In genomic region chr20:48695738-48696137, GRCh38 we compare ENCODE assay signal across 27 cellular contexts.
DNase-seq lines count a peak whose midpoint lies in the region; ATAC-seq and TF ChIP-seq lines count a peak whose summit lies in the region.
"Had no signal": no experiment of that assay in that cellular context is flagged by ENCODE, and none has a peak within 500 bp of the region (broad histone marks: within the 10 kb centered on the region; RNA-seq: fewer than 3 reads in every experiment).

No MANE protein-coding gene starts in this region.

- H3K9me3 ChIP-seq in SK-N-SH (no peaks in the 10 kb centered on the region), SK-N-MC (ENCODE audit: low read depth, low read length) (no peaks in the 10 kb centered on the region), neutrophil (no peaks in the 10 kb centered on the region)
- H3K9me3 ChIP-seq in CD8-positive, alpha-beta memory T cell (ENCODE audit: low read length) = no peaks in the 10 kb centered on the region
- H3K9me3 ChIP-seq: BE2C had no signal

- no peak overlapping the region for H3K4me3 Mint-ChIP-seq in CD8-positive, alpha-beta memory T cell
- H3K4me3 Mint-ChIP-seq: CD14-positive monocyte had no signal

- ATAC-seq in SK-N-SH treated with all-trans-retinoic acid at 6 μM for 48 hours = no peak
- no peak for ATAC-seq in HG02588 (IDR thresholded peaks at IDR 0.05; ENCODE audit: unreplicated experiment)
- ATAC-seq: Panc1 had no signal

- no peaks in the 10 kb centered on the region for H3K79me2 ChIP-seq in SK-N-SH (ENCODE audit: insufficient read depth)

- H3K27me3 Mint-ChIP-seq in CD8-positive, alpha-beta memory T cell = peaks cover 0 to 4% of the 10 kb centered on the region in 2 donors

- TF ChIP-seq CTCF in SK-N-SH (IDR thresholded peaks at IDR 0.05) (no peak), neutrophil (IDR thresholded peaks at IDR 0.05) (no peak)

- no peak for TF ChIP-seq RAD21 in SK-N-SH (IDR thresholded peaks at IDR 0.05; ENCODE audit: low read length)

- H3K9me3 Mint-ChIP-seq in CD8-positive, alpha-beta memory T cell = no peaks in the 10 kb centered on the region
- H3K9me3 Mint-ChIP-seq: CD14-positive monocyte had no signal

- H3K27me3 ChIP-seq in SK-N-SH (ENCODE audit: insufficient read depth) (no peaks in the 10 kb centered on the region), neutrophil (no peaks in the 10 kb centered on the region)
- H3K27me3 ChIP-seq in CD8-positive, alpha-beta memory T cell (ENCODE audit: insufficient read depth, low read length, poor library complexity, severe bottlenecking) = no peaks in the 10 kb centered on the region
- H3K27me3 ChIP-seq: BE2C had no signal

- peaks cover 13 to 18% of the 10 kb centered on the region in 2 experiments; a peak in 2 of 4 replicates for H3K4me1 ChIP-seq in SK-N-SH (ENCODE audit: control insufficient read depth in 1 of 2, insufficient read depth in 2 of 2, low read depth in 1 of 2, low read length in 1 of 2)
- peaks cover 6% of the 10 kb centered on the region for H3K4me1 ChIP-seq in CD8-positive, alpha-beta memory T cell (ENCODE audit: insufficient read depth, low read length)
- H3K4me1 ChIP-seq in neutrophil (ENCODE audit: control insufficient read depth in 1 of 2, insufficient read depth in 1 of 2, low read depth in 1 of 2, low read length in 1 of 2) = peaks cover 0 to 5% of the 10 kb centered on the region in 2 experiments

- H3K4me2 ChIP-seq in SK-N-SH = no peak overlapping the region

- POLR2A ChIA-PET in SK-N-SH (lab: Yijun Ruan, JAX) = no interaction called here
- POLR2A ChIA-PET in CD8-positive, alpha-beta memory T cell (lab: Charles Lee) = no interaction called here

- H2AFZ ChIP-seq in SK-N-SH (ENCODE audit: low read depth) = no peak overlapping the region
- H2AFZ ChIP-seq: GM23248 had no signal

- DNase-seq in SK-N-SH (no peak), SK-N-MC (ENCODE audit: low read depth, low spot score) (no peak), iPS-NIHi7 (ENCODE audit: extremely low spot score) (no peak)
- DNase-seq in CD8-positive, alpha-beta memory T cell = no peak
- no peak for DNase-seq in stimulated activated naive CD4-positive, alpha-beta T cell treated with Interleukin-2 at 50 U/mL for 16 hours (lab: John Stamatoyannopoulos, UW)
- DNase-seq: 8988T, ACHN, BE2C, DMS53, GM23248, H7, IMR-90, NCI-H1092 treated with DMSO at 0.1 percent for 48 hours, NCI-H1436, NCI-H187, NCI-H2081 treated with DMSO at 0.1 percent for 48 hours, NCI-H2171, NCI-H226, NCI-H510A, NCI-H69, SHP77 had no signal

- no peaks in the 10 kb centered on the region for H3K9me2 ChIP-seq in SK-N-SH

- H3K27ac ChIP-seq in SK-N-SH (ENCODE audit: low read depth in 2 of 2, low read length in 1 of 2) = 0 out of 4 replicates have a peak overlapping the region, but pooled peaks of 1 of the 2 experiments have one; percentile 8
- H3K27ac ChIP-seq in CD8-positive, alpha-beta memory T cell (ENCODE audit: low read depth, low read length) = no peak overlapping the region
- H3K27ac ChIP-seq in SK-N-MC = peak overlapping the region; percentile 14
- H3K27ac ChIP-seq in neutrophil = peak overlapping the region; percentile 32
- H3K27ac ChIP-seq: GM23248, RWPE1 had no signal

- CTCF ChIA-PET in SK-N-SH (lab: Yijun Ruan, JAX) = interaction anchor here (1.2 to 1.6 kb wide), 4 partner anchors 9 to 209 kb away, joined by 3 to 9 read pairs (median 5); no protein-coding TSS in a partner anchor
- CTCF ChIA-PET in CD8-positive, alpha-beta memory T cell (lab: Charles Lee) = interaction anchor here (1.1 to 1.8 kb wide), 2 partner anchors 11 to 38 kb away, joined by 3 to 6 read pairs; no protein-coding TSS in a partner anchor

- no peaks in the 10 kb centered on the region for H3K36me3 ChIP-seq in SK-N-SH (replicated peaks in 1 of 2; ENCODE audit: control insufficient read depth in 1 of 2, insufficient read depth in 2 of 2, low read length in 1 of 2)
- peaks cover 40% of the 10 kb centered on the region for H3K36me3 ChIP-seq in CD8-positive, alpha-beta memory T cell (ENCODE audit: insufficient read depth, low read length)
- H3K36me3 ChIP-seq in SK-N-MC (ENCODE audit: insufficient read depth, low read length) = peaks cover 87% of the 10 kb centered on the region
- H3K36me3 ChIP-seq in neutrophil = peaks cover 98% of the 10 kb centered on the region
- H3K36me3 ChIP-seq: BE2C had no signal

- H3K27ac Mint-ChIP-seq in CD8-positive, alpha-beta memory T cell = peak overlapping the region in 5 of 8 donors; percentile 25 to 82 (median 47)

- H3K4me3 ChIP-seq in SK-N-SH (ENCODE audit: low read depth in 2 of 2, low read length in 1 of 2) = no peak overlapping the region
- H3K4me3 ChIP-seq in CD8-positive, alpha-beta memory T cell (ENCODE audit: low read length) = no peak overlapping the region
- no peak overlapping the region for H3K4me3 ChIP-seq in SK-N-MC
- H3K4me3 ChIP-seq in neutrophil (ENCODE audit: low read depth in 1 of 2, low read length in 1 of 2) = no peak overlapping the region
- H3K4me3 ChIP-seq: GM23248 had no signal

- no peak for TF ChIP-seq EP300 in SK-N-SH (IDR thresholded peaks at IDR 0.05; ENCODE audit: borderline replicate concordance in 1 of 2, low read depth in 1 of 2, low read length in 1 of 2)

- H3K4me1 Mint-ChIP-seq in CD8-positive, alpha-beta memory T cell = peaks cover 56 to 68% (median 61%) of the 10 kb centered on the region in 3 donors

- H4K20me1 ChIP-seq in SK-N-SH (ENCODE audit: insufficient read depth) = no peaks in the 10 kb centered on the region

- H3K36me3 Mint-ChIP-seq in CD8-positive, alpha-beta memory T cell = peaks cover 8 to 88% (median 26%) of the 10 kb centered on the region in 3 donors

- H3K9ac ChIP-seq in SK-N-SH (no peak overlapping the region), SK-N-MC (ENCODE audit: insufficient read length) (no peak overlapping the region)
- H3K9ac ChIP-seq: GM23248 had no signal

- peaks cover 9% of the 10 kb centered on the region for H3F3A ChIP-seq in SK-N-SH (replicated peaks; ENCODE audit: insufficient read depth)

TF ChIP-seq in SK-N-SH, 30 proteins besides CTCF, POLR2A, EP300 and RAD21:
- TF ChIP-seq USF2 (IDR thresholded peaks at IDR 0.05; ENCODE audit: borderline replicate concordance, low read depth, low read length) = no peak
- no peak for TF ChIP-seq CHD2 (IDR thresholded peaks at IDR 0.05; ENCODE audit: low read length, partially characterized antibody)
- TF ChIP-seq NFIC (IDR thresholded peaks at IDR 0.05; ENCODE audit: borderline replicate concordance) = peak; percentile 24; the same call in 1 of the 2 replicates

TF ChIP-seq in SK-N-SH treated with all-trans-retinoic acid at 6 μM for 48 hours, 23 proteins besides CTCF, POLR2A, EP300 and RAD21:
- no peak for TF ChIP-seq TCF4 (CRISPR knock-in tag; IDR thresholded peaks at IDR 0.05; ENCODE audit: borderline replicate concordance)
- no peak for TF ChIP-seq ESRRG (CRISPR knock-in tag; IDR thresholded peaks at IDR 0.05)
- no peak for TF ChIP-seq OSR1 (CRISPR knock-in tag; IDR thresholded peaks at IDR 0.05)
- TF ChIP-seq ARNTL (CRISPR knock-in tag; IDR thresholded peaks at IDR 0.05; ENCODE audit: borderline replicate concordance, low read depth) = no peak
- no peak for TF ChIP-seq POU6F1 (CRISPR knock-in tag; IDR thresholded peaks at IDR 0.05; ENCODE audit: borderline replicate concordance, low read depth)
- no peak for TF ChIP-seq CREB5 (CRISPR knock-in tag; IDR thresholded peaks at IDR 0.05; ENCODE audit: low read depth)
- no peak for TF ChIP-seq BACH2 (CRISPR knock-in tag; IDR thresholded peaks at IDR 0.05; ENCODE audit: borderline replicate concordance)
